ENCODE assay signal across 4 cellular contexts in genomic region chr2:170126071-170126728, GRCh38. TPM values are rescaled to one million over a fixed set of nuclear protein-coding genes. Genes with fewer than 3 reads are reported as not detected.
"Had no signal": no experiment of that assay in that cellular context is flagged by ENCODE, and none has a peak within 500 bp of the region (broad histone marks: within the 10 kb centered on the region; RNA-seq: fewer than 3 reads in every experiment).

No MANE protein-coding gene starts in this region.

RNA-seq across cellular contexts. Expression of gene MYO3B, which starts 51.7 kb away (rescaled TPM):
- total RNA-seq: cardiac muscle cell, OCI-LY7, Peyer's patch, SJSA1 had no signal
- polyA plus RNA-seq: cardiac muscle cell had no signal
